In the genomic region with DNA sequence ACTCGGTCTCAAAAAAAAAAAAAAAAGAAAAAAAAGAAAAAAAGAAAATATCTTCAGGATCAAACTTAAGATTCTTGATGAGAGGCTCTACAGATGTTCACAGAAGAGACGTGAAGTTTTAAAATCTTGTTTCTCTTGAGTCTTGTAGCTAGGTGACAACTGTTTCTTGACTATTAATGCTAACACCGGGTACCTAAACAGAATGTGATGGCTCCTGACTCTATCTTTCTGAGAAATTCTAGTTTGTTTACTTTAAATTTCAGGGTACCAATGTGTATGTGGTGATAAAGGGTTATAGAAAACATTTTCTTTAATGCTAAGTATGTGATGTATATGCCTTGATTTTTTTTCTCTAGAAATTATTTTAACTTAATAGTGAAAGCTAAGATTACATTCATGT, we compare ENCODE assay signal across 3 cellular contexts.
TF ChIP-seq lines count a peak whose summit lies in the region.

No MANE protein-coding gene starts in this region.

TF ChIP-seq in liver, 16 proteins besides CTCF, POLR2A, EP300 and RAD21:
- no peak for TF ChIP-seq HNF4A (conservative IDR thresholded peaks at IDR 0.05)
- no peak for TF ChIP-seq RXRA (IDR thresholded peaks at IDR 0.05)
- no peak for TF ChIP-seq HNF4G (IDR thresholded peaks at IDR 0.05)
- no peak for TF ChIP-seq FOXA1 (IDR thresholded peaks at IDR 0.05)
- no peak for TF ChIP-seq SP1 (IDR thresholded peaks at IDR 0.05)
- no peak for TF ChIP-seq REST (IDR thresholded peaks at IDR 0.05)
- no peak for TF ChIP-seq MAX (IDR thresholded peaks at IDR 0.05)
- TF ChIP-seq YY1 (IDR thresholded peaks at IDR 0.05) = no peak
- TF ChIP-seq NR2F2 (IDR thresholded peaks at IDR 0.05) = no peak
- no peak for TF ChIP-seq ATF3 (IDR thresholded peaks at IDR 0.05)
- TF ChIP-seq JUND (IDR thresholded peaks at IDR 0.05) = no peak
- no peak for TF ChIP-seq EGR1 (IDR thresholded peaks at IDR 0.05; ENCODE audit: low read depth in 2 of 2)
- TF ChIP-seq TAF1 (conservative IDR thresholded peaks at IDR 0.05) = no peak
- TF ChIP-seq ZBTB33 (IDR thresholded peaks at IDR 0.05) = no peak
- no peak for TF ChIP-seq FOXA2 (IDR thresholded peaks at IDR 0.05)
- no peak for TF ChIP-seq GABPA (IDR thresholded peaks at IDR 0.05 in 1 of 2, conservative IDR thresholded peaks at IDR 0.05 in 1 of 2)
TF ChIP-seq in liver: peak in this region for 0.

TF ChIP-seq in HepG2, 621 proteins besides CTCF, POLR2A, EP300 and RAD21:
- no peak for TF ChIP-seq ARNT (IDR thresholded peaks at IDR 0.05)
- no peak for TF ChIP-seq ZNF720 (CRISPR knock-in tag; IDR thresholded peaks at IDR 0.05)
- TF ChIP-seq TARDBP (CRISPR knock-in tag; IDR thresholded peaks at IDR 0.05) = no peak
- TF ChIP-seq PAWR (CRISPR knock-in tag; IDR thresholded peaks at IDR 0.05; ENCODE audit: borderline replicate concordance) = no peak
- TF ChIP-seq ZSCAN22 (CRISPR knock-in tag; IDR thresholded peaks at IDR 0.05) = no peak
- TF ChIP-seq, protein P1, sequence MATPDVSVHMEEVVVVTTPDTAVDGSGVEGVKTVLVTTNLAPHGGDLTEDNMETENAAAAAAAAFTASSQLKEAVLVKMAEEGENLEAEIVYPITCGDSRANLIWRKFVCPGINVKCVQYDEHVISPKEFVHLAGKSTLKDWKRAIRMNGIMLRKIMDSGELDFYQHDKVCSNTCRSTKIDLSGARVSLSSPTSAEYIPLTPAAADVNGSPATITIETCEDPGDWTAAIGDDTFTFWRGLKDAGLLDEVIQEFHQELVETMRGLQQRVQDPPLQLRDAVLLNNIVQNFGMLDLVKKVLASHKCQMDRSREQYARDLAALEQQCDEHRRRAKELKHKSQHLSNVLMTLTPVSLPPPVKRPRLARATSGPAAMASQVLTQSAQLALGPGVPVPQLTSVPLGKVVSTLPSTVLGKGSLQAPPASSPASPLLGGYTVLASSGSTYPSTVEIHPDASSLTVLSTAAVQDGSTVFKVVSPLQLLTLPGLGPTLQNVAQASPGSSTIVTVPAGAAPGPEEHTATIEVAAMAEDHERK (CRISPR knock-in tag; IDR thresholded peaks at IDR 0.05; ENCODE audit: low read depth) = no peak
- no peak for TF ChIP-seq PHF20 (CRISPR knock-in tag; IDR thresholded peaks at IDR 0.05)
- TF ChIP-seq ZSCAN25 (CRISPR knock-in tag; IDR thresholded peaks at IDR 0.05) = no peak
- TF ChIP-seq ZFP1 (CRISPR knock-in tag; IDR thresholded peaks at IDR 0.05) = no peak
- TF ChIP-seq ZSCAN30 (CRISPR knock-in tag; IDR thresholded peaks at IDR 0.05) = no peak
- TF ChIP-seq, protein P2, sequence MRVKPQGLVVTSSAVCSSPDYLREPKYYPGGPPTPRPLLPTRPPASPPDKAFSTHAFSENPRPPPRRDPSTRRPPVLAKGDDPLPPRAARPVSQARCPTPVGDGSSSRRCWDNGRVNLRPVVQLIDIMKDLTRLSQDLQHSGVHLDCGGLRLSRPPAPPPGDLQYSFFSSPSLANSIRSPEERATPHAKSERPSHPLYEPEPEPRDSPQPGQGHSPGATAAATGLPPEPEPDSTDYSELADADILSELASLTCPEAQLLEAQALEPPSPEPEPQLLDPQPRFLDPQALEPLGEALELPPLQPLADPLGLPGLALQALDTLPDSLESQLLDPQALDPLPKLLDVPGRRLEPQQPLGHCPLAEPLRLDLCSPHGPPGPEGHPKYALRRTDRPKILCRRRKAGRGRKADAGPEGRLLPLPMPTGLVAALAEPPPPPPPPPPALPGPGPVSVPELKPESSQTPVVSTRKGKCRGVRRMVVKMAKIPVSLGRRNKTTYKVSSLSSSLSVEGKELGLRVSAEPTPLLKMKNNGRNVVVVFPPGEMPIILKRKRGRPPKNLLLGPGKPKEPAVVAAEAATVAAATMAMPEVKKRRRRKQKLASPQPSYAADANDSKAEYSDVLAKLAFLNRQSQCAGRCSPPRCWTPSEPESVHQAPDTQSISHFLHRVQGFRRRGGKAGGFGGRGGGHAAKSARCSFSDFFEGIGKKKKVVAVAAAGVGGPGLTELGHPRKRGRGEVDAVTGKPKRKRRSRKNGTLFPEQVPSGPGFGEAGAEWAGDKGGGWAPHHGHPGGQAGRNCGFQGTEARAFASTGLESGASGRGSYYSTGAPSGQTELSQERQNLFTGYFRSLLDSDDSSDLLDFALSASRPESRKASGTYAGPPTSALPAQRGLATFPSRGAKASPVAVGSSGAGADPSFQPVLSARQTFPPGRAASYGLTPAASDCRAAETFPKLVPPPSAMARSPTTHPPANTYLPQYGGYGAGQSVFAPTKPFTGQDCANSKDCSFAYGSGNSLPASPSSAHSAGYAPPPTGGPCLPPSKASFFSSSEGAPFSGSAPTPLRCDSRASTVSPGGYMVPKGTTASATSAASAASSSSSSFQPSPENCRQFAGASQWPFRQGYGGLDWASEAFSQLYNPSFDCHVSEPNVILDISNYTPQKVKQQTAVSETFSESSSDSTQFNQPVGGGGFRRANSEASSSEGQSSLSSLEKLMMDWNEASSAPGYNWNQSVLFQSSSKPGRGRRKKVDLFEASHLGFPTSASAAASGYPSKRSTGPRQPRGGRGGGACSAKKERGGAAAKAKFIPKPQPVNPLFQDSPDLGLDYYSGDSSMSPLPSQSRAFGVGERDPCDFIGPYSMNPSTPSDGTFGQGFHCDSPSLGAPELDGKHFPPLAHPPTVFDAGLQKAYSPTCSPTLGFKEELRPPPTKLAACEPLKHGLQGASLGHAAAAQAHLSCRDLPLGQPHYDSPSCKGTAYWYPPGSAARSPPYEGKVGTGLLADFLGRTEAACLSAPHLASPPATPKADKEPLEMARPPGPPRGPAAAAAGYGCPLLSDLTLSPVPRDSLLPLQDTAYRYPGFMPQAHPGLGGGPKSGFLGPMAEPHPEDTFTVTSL (CRISPR knock-in tag; IDR thresholded peaks at IDR 0.05; ENCODE audit: borderline replicate concordance) = no peak
- TF ChIP-seq ZNF567 (CRISPR knock-in tag; IDR thresholded peaks at IDR 0.05; ENCODE audit: borderline replicate concordance) = no peak
- no peak for TF ChIP-seq KMT2A (CRISPR knock-in tag; IDR thresholded peaks at IDR 0.05)
- no peak for TF ChIP-seq TEAD2 (CRISPR knock-in tag; IDR thresholded peaks at IDR 0.05)
- no peak for TF ChIP-seq ZNF710 (CRISPR knock-in tag; IDR thresholded peaks at IDR 0.05; ENCODE audit: borderline replicate concordance)
TF ChIP-seq in HepG2: peak in this region for 0.

TF ChIP-seq in GM12878, 131 proteins besides CTCF, POLR2A, EP300 and RAD21:
- 0 out of 2 replicates have a peak, but pooled peaks have one; percentile 24 for TF ChIP-seq JUNB (IDR thresholded peaks at IDR 0.05)
- no peak for TF ChIP-seq BRCA1 (IDR thresholded peaks at IDR 0.05; ENCODE audit: low read depth, low read length)
TF ChIP-seq in GM12878: peak in this region for 1.
